ENCODE assay signal across 1 cellular context in the genomic region with DNA sequence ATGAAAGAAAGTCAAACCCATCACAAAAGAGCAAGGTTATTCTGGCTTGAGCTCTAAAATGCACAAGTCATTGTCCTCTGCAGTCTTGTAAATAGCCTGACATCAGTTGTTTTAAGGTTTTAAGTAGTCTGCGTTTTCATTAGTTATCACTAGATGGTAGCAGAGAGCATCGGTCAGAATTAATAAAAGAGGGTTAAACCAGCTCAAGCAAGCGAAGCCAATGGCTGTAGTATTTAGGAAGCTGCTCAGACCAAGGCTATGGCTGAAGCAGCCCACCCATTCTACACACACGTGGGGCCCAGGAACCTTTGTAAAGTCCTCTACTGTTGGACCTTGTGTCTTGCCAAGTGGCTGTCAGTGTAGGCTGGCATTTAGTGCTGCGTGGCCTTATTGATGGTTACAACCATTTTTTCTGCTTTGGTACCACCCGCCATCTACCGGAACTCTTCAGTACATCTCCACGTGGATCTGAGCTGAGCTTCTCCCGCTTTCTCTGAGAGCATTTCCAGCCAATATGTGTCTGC.
A peak's percentile ranks its signal among the peaks of the same experiment; 100 is the strongest.
TF ChIP-seq lines count a peak whose summit lies in the region.

No MANE protein-coding gene starts in this region.

TF ChIP-seq in IMR-90, 13 proteins besides CTCF, POLR2A, EP300 and RAD21:
- TF ChIP-seq RCOR1 (IDR thresholded peaks at IDR 0.05; ENCODE audit: insufficient replicate concordance, low read length): no peak
- peak; percentile 39 for TF ChIP-seq SMC3 (IDR thresholded peaks at IDR 0.05; ENCODE audit: low read depth, low read length)
TF ChIP-seq in IMR-90: peak in this region for 1.
